Comparison of ENCODE assay signal across 8 cellular contexts in the genomic region with DNA sequence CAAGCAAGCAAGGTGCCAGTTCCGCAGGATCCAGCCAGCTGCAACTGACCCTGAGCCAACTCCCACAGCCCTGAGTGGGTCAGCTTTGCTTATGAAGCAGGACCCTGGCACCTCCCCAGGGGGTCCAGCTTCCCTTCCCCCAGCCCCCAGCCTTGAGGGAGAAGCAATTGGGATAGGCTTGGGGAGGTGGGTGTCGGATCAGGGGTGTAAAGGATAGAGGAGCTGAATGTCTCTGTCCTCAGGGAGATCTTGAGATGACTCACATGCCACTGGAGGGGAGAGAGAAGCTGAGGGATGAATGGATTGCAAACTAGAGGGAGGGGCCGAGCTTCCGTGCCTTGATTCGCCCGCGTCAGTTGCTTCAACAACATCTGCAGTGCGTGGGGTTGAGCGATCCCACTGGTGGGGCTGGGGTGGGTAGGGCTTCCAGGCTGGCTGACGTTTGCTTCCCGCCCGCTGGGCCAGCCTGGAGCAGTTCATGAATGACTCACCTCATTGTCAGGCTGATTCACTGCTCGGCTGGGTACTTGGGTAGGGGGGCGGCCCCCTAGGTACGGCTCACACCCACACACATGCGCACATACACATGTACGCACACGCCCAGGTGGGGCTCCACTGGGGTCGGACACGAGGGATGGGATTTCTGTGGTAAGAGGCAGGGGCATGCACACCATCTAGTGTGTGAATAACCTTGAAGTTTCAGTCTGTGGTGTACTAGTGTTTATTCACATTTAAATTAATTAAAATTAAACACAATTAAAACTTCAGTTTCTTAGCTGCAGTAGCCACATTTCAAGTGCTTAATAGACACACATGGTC. TPM values are rescaled to one million over a fixed set of nuclear protein-coding genes. Genes with fewer than 3 reads are reported as not detected.
DNase-seq lines count a peak whose midpoint lies in the region; ATAC-seq and TF ChIP-seq lines count a peak whose summit lies in the region.

No MANE protein-coding gene starts in this region.

- H3K9ac ChIP-seq in BLaER1 treated with 17β-estradiol and CSF1 and Interleukin-3, amounts not matched to agents 10 nM and 100 nM: peak overlapping the region in 8 of 11 experiments; percentile 16 to 42 (median 30); a peak in 8 of 22 replicates

- H4K20me1 ChIP-seq in BLaER1 treated with 17β-estradiol and CSF1 and Interleukin-3, amounts not matched to agents 10 nM and 100 nM: peaks cover 0 to 5% (median 0%) of the 10 kb centered on the region in 11 experiments; a peak in 1 of 22 replicates

- TF ChIP-seq CTCF in heart left ventricle (IDR thresholded peaks at IDR 0.05): no peak
- TF ChIP-seq CTCF in GM20000 (IDR thresholded peaks at IDR 0.05; ENCODE audit: extremely low read depth, missing control alignments): no peak

- ATAC-seq in heart left ventricle (peak; percentile 32 to 92 (median 90)), GM21390 (IDR thresholded peaks at IDR 0.05; ENCODE audit: unreplicated experiment) (no peak)

- no peaks in the 10 kb centered on the region for H3K9me3 Mint-ChIP-seq in IgD-negative memory B cell

- peak; percentile 64 for DNase-seq in SK-N-DZ (ENCODE audit: low spot score)
- DNase-seq in activated naive CD8-positive, alpha-beta T cell treated with anti-CD3 and anti-CD28 coated beads, Interleukin-2, amount 50 U/mL, for 16 hours (ENCODE audit: low read depth, low spot score): peak; percentile 24
- peak; percentile 65 to 90 (median 80) for DNase-seq in heart left ventricle
- peak; percentile 97 for DNase-seq in renal cortical epithelial cell (ENCODE audit: low read depth)
- DNase-seq in GM20000 (ENCODE audit: low spot score): no peak

- no peaks in the 10 kb centered on the region for H3K36me3 ChIP-seq in BLaER1 treated with 17β-estradiol and CSF1 and Interleukin-3, amounts not matched to agents 10 nM and 100 nM
- no peaks in the 10 kb centered on the region for H3K36me3 ChIP-seq in heart left ventricle

- WGBS in heart left ventricle, 4 donors: 10 to 28% (median 17%) methylated on average over 11 to 20 of the region's 20 CpGs

- peak overlapping the region in 2 of 3 donors; percentile 9 to 80 for H3K27ac Mint-ChIP-seq in IgD-negative memory B cell

- H3K4me3 ChIP-seq in BLaER1 treated with 17β-estradiol and CSF1 and Interleukin-3, amounts not matched to agents 10 nM and 100 nM: peak overlapping the region in 2 of 10 experiments; percentile 20 to 40; a peak in 2 of 20 replicates
- H3K4me3 ChIP-seq in heart left ventricle: peak overlapping the region in 1 of 12 donors; percentile 0

- H3K9me3 ChIP-seq in BLaER1 treated with 17β-estradiol and CSF1 and Interleukin-3, amounts not matched to agents 10 nM and 100 nM (replicated peaks in 1 of 11): no peaks in the 10 kb centered on the region
- no peaks in the 10 kb centered on the region for H3K9me3 ChIP-seq in heart left ventricle

- no peak overlapping the region for H3K4me3 Mint-ChIP-seq in IgD-negative memory B cell

- H3K27ac ChIP-seq in BLaER1 treated with 17β-estradiol and CSF1 and Interleukin-3, amounts not matched to agents 10 nM and 100 nM: peak overlapping the region in 10 of 11 experiments; percentile 18 to 56 (median 46); a peak in 16 of 22 replicates
- H3K27ac ChIP-seq in heart left ventricle: peak overlapping the region in 1 of 12 donors; percentile 35

- H3K36me3 Mint-ChIP-seq in IgD-negative memory B cell: no peaks in the 10 kb centered on the region

- peak overlapping the region; percentile 65 to 93 (median 81) for H3K4me2 ChIP-seq in BLaER1 treated with 17β-estradiol and CSF1 and Interleukin-3, amounts not matched to agents 10 nM and 100 nM

- peaks cover 6% of the 10 kb centered on the region for H3K27me3 Mint-ChIP-seq in IgD-negative memory B cell

- H3K4me1 ChIP-seq in BLaER1 treated with 17β-estradiol and CSF1 and Interleukin-3, amounts not matched to agents 10 nM and 100 nM: peaks cover 28 to 45% (median 36%) of the 10 kb centered on the region in 10 experiments
- H3K4me1 ChIP-seq in heart left ventricle: peaks cover 0 to 24% (median 10%) of the 10 kb centered on the region in 12 donors

- intact Hi-C loops in heart left ventricle (cut with DNase I): no loop called here

- peaks cover 0 to 9% (median 7%) of the 10 kb centered on the region in 3 donors for H3K4me1 Mint-ChIP-seq in IgD-negative memory B cell

- H3K27me3 ChIP-seq in BLaER1 treated with 17β-estradiol and CSF1 and Interleukin-3, amounts not matched to agents 10 nM and 100 nM: no peaks in the 10 kb centered on the region
- no peaks in the 10 kb centered on the region for H3K27me3 ChIP-seq in heart left ventricle

- TF ChIP-seq POLR2A in heart left ventricle (IDR thresholded peaks at IDR 0.05): no peak

RNA-seq across cellular contexts. Expression of a gene that starts 3.6 kb away (rescaled TPM):
- polyA plus RNA-seq in IgD-negative memory B cell (0.24 TPM), heart left ventricle (under 1 TPM; 0.34 to 0.42 TPM)
- 13.8 and 14.9 TPM in 2 replicates for polyA plus RNA-seq in SK-N-DZ (2014; cell fraction: cytosol; rRNA removed)
- polyA plus RNA-seq in SK-N-DZ (2014; cell fraction: nucleus; rRNA removed): 11.7 and 14.3 TPM in 2 replicates
- total RNA-seq in heart left ventricle (1 to 10 TPM in 4 of 9 donors, under 1 TPM in 5; 0.47 to 5.8 (median 0.84) TPM), renal cortical epithelial cell (0.70 and 1.2 TPM in 2 replicates)

RNA-seq across cellular contexts. Expression of a gene that starts 14.7 kb away (rescaled TPM):
- polyA plus RNA-seq in IgD-negative memory B cell: 49.5 TPM
- polyA plus RNA-seq in SK-N-DZ (2014; cell fraction: cytosol; rRNA removed): 98.0 and 108 TPM in 2 replicates
- polyA plus RNA-seq in SK-N-DZ (2014; cell fraction: nucleus; rRNA removed): 85.1 and 97.0 TPM in 2 replicates
- 100 to 1,000 TPM in 2 of 9 donors, 10 to 100 TPM in 7; 54.6 to 283 (median 70.1) TPM for total RNA-seq in heart left ventricle
- 10 to 100 TPM; 64.2 to 91.0 TPM for polyA plus RNA-seq in heart left ventricle
- total RNA-seq in renal cortical epithelial cell: 10.9 and 22.7 TPM in 2 replicates

RNA-seq across cellular contexts. Expression of a gene that starts 32.4 kb away (rescaled TPM):
- polyA plus RNA-seq in IgD-negative memory B cell (not detected), heart left ventricle (1 to 10 TPM; 1.5 to 5.1 TPM)
- polyA plus RNA-seq in SK-N-DZ (2014; cell fraction: cytosol; rRNA removed): 0.57 TPM in 1 of 2 replicates, not detected in the other
- 0.16 and 0.39 TPM in 2 replicates for polyA plus RNA-seq in SK-N-DZ (2014; cell fraction: nucleus; rRNA removed)
- total RNA-seq in heart left ventricle (10 to 100 TPM in 7 of 9 donors, 1 to 10 TPM in 2; 7.7 to 71.1 (median 13.8) TPM), renal cortical epithelial cell (not detected in 2 replicates)

RNA-seq across cellular contexts. Expression of a gene that starts 48.7 kb away (rescaled TPM):
- polyA plus RNA-seq in IgD-negative memory B cell (43.0 TPM), heart left ventricle (10 to 100 TPM; 24.7 to 35.1 TPM)
- polyA plus RNA-seq in SK-N-DZ (2014; cell fraction: cytosol; rRNA removed): 29.7 and 31.6 TPM in 2 replicates
- polyA plus RNA-seq in SK-N-DZ (2014; cell fraction: nucleus; rRNA removed): 48.7 and 55.7 TPM in 2 replicates
- total RNA-seq in heart left ventricle (10 to 100 TPM; 18.8 to 37.4 (median 21.8) TPM), renal cortical epithelial cell (21.9 and 38.5 TPM in 2 replicates)
